27 cellular contexts compared by ENCODE assay signal in genomic region chr2:222623756-222624309, GRCh38. TPM values are rescaled to one million over a fixed set of nuclear protein-coding genes. Genes with fewer than 3 reads are reported as not detected.
A peak's percentile ranks its signal among the peaks of the same experiment; 100 is the strongest.
DNase-seq lines count a peak whose midpoint lies in the region; ATAC-seq and TF ChIP-seq lines count a peak whose summit lies in the region.
"Had no signal": no experiment of that assay in that cellular context is flagged by ENCODE, and none has a peak within 500 bp of the region (broad histone marks: within the 10 kb centered on the region; RNA-seq: fewer than 3 reads in every experiment).

No MANE protein-coding gene starts in this region.

- TF ChIP-seq CTCF in CD14-positive monocyte (IDR thresholded peaks at IDR 0.05) = no peak
- no peak for TF ChIP-seq CTCF in HFFc6 (IDR thresholded peaks at IDR 0.05)
- TF ChIP-seq CTCF in activated CD8-positive, alpha-beta T cell treated with anti-CD3 and anti-CD28 coated beads for 36 hours (IDR thresholded peaks at IDR 0.05) = no peak

- intact Hi-C loops in CD14-positive monocyte (cut with micrococcal nuclease) = no loop called here
- intact Hi-C loops in dendritic cell treated with granulocyte-macrophage colony-stimulating factor and Interleukin-4, amounts not matched to agents 40 ng/mL and 50 ng/mL, for 4 days (cut with micrococcal nuclease) = no loop called here
- intact Hi-C loops in CD4-positive, alpha-beta memory T cell (cut with micrococcal nuclease) = no loop called here
- intact Hi-C loops in activated CD8-positive, alpha-beta T cell treated with anti-CD3 and anti-CD28 coated beads for 36 hours (cut with micrococcal nuclease) = no loop called here

- no peaks in the 10 kb centered on the region for H3K9me3 ChIP-seq in CD4-positive, alpha-beta memory T cell (ENCODE audit: control insufficient read depth in 1 of 2, low read length in 2 of 2)
- H3K9me3 ChIP-seq: A549, SJSA1 had no signal

- H3K36me3 Mint-ChIP-seq in CD14-positive monocyte (peaks cover 50 to 62% of the 10 kb centered on the region in 2 donors), HFFc6 (ENCODE audit: low read depth) (peaks cover 38% of the 10 kb centered on the region)
- H3K36me3 Mint-ChIP-seq in dendritic cell treated with granulocyte-macrophage colony-stimulating factor and Interleukin-4, amounts not matched to agents 40 ng/mL and 50 ng/mL, for 4 days (ENCODE audit: low read depth) = peaks cover 50% of the 10 kb centered on the region
- H3K36me3 Mint-ChIP-seq in CD4-positive, alpha-beta memory T cell = peaks cover 66 to 70% of the 10 kb centered on the region in 2 donors
- peaks cover 49% of the 10 kb centered on the region for H3K36me3 Mint-ChIP-seq in activated CD8-positive, alpha-beta T cell treated with anti-CD3 and anti-CD28 coated beads for 36 hours (ENCODE audit: low read depth)

- H3K27me3 Mint-ChIP-seq in CD14-positive monocyte (ENCODE audit: low read depth in 3 of 3) (no peaks in the 10 kb centered on the region), HFFc6 (ENCODE audit: insufficient read depth) (peaks cover 3% of the 10 kb centered on the region)
- H3K27me3 Mint-ChIP-seq in dendritic cell treated with granulocyte-macrophage colony-stimulating factor and Interleukin-4, amounts not matched to agents 40 ng/mL and 50 ng/mL, for 4 days = no peaks in the 10 kb centered on the region
- no peaks in the 10 kb centered on the region for H3K27me3 Mint-ChIP-seq in CD4-positive, alpha-beta memory T cell
- H3K27me3 Mint-ChIP-seq in activated CD8-positive, alpha-beta T cell treated with anti-CD3 and anti-CD28 coated beads for 36 hours = no peaks in the 10 kb centered on the region

- H3K4me1 ChIP-seq in CD4-positive, alpha-beta memory T cell (ENCODE audit: insufficient read depth, low read length) = no peaks in the 10 kb centered on the region
- H3K4me1 ChIP-seq: A549, SJSA1 had no signal

- no peak for ATAC-seq in activated CD8-positive, alpha-beta T cell treated with anti-CD3 and anti-CD28 coated beads for 36 hours
- ATAC-seq in GM21447 (IDR thresholded peaks at IDR 0.05; ENCODE audit: unreplicated experiment) = no peak
- ATAC-seq: A549, GM23338, HepG2 had no signal

- H3K4me3 ChIP-seq in CD4-positive, alpha-beta memory T cell (ENCODE audit: low read length in 2 of 2) = no peak overlapping the region
- H3K4me3 ChIP-seq: A549, GM23338, SJSA1 had no signal

- no peak overlapping the region for H3K4me3 Mint-ChIP-seq in CD14-positive monocyte
- H3K4me3 Mint-ChIP-seq in HFFc6 = no peak overlapping the region
- H3K4me3 Mint-ChIP-seq in dendritic cell treated with granulocyte-macrophage colony-stimulating factor and Interleukin-4, amounts not matched to agents 40 ng/mL and 50 ng/mL, for 4 days = no peak overlapping the region
- no peak overlapping the region for H3K4me3 Mint-ChIP-seq in CD4-positive, alpha-beta memory T cell
- H3K4me3 Mint-ChIP-seq in activated CD8-positive, alpha-beta T cell treated with anti-CD3 and anti-CD28 coated beads for 36 hours = no peak overlapping the region
- H3K4me3 Mint-ChIP-seq: GM23338, H9 had no signal

- DNase-seq in CD14-positive monocyte (ENCODE audit: low spot score) = no peak
- DNase-seq in HFFc6 = no peak
- peak; percentile 9 for DNase-seq in putamen (ENCODE audit: low spot score)
- DNase-seq in CD4-positive, alpha-beta memory T cell = no peak
- no peak for DNase-seq in activated CD8-positive, alpha-beta T cell treated with anti-CD3 and anti-CD28 coated beads for 36 hours
- DNase-seq: DMS153, DND-41, H9, Karpas-422, NCI-H1092 treated with DMSO at 0.1 percent for 48 hours, NCI-H1436, NCI-H187, NCI-H2081 treated with DMSO at 0.1 percent for 48 hours, NCI-H2171, NCI-H226, NCI-H510A, NCI-H69, Right ventricle myocardium superior, RPMI8226 had no signal

- CTCF ChIA-PET in CD4-positive, alpha-beta memory T cell (lab: Charles Lee; ENCODE audit: partially characterized antibody) = interaction anchor here (1.0 kb wide), 1 partner anchor 9 kb away, joined by 4 read pairs; no protein-coding TSS in a partner anchor
- CTCF ChIA-PET in activated CD8-positive, alpha-beta T cell treated with anti-CD3 and anti-CD28 coated beads for 36 hours (lab: Charles Lee) = interaction anchor here (1.1 to 1.3 kb wide), 2 partner anchors 9 to 316 kb away, joined by 3 read pairs; no protein-coding TSS in a partner anchor

- H3K4me1 Mint-ChIP-seq in CD14-positive monocyte (peaks cover 34% of the 10 kb centered on the region), HFFc6 (ENCODE audit: low read depth) (no peaks in the 10 kb centered on the region)
- H3K4me1 Mint-ChIP-seq in dendritic cell treated with granulocyte-macrophage colony-stimulating factor and Interleukin-4, amounts not matched to agents 40 ng/mL and 50 ng/mL, for 4 days (ENCODE audit: low read depth) = peaks cover 23% of the 10 kb centered on the region
- peaks cover 0 to 1% (median 0%) of the 10 kb centered on the region in 4 donors for H3K4me1 Mint-ChIP-seq in CD4-positive, alpha-beta memory T cell
- H3K4me1 Mint-ChIP-seq in activated CD8-positive, alpha-beta T cell treated with anti-CD3 and anti-CD28 coated beads for 36 hours (ENCODE audit: low read depth) = no peaks in the 10 kb centered on the region
- H3K4me1 Mint-ChIP-seq: GM23338, H9 had no signal

- H3K27ac Mint-ChIP-seq in CD14-positive monocyte = peak overlapping the region; percentile 81 to 94 (median 89)
- H3K27ac Mint-ChIP-seq in HFFc6 = peak overlapping the region; percentile 19; the same call in 1 of the 2 replicates
- H3K27ac Mint-ChIP-seq in dendritic cell treated with granulocyte-macrophage colony-stimulating factor and Interleukin-4, amounts not matched to agents 40 ng/mL and 50 ng/mL, for 4 days = peak overlapping the region; percentile 61
- peak overlapping the region in 3 of 7 donors; percentile 33 to 55 (median 46) for H3K27ac Mint-ChIP-seq in CD4-positive, alpha-beta memory T cell
- H3K27ac Mint-ChIP-seq in activated CD8-positive, alpha-beta T cell treated with anti-CD3 and anti-CD28 coated beads for 36 hours = no peak overlapping the region
- H3K27ac Mint-ChIP-seq: GM23338 had no signal

- no peaks in the 10 kb centered on the region for H3K27me3 ChIP-seq in CD4-positive, alpha-beta memory T cell (ENCODE audit: insufficient read depth, low read length)
- H3K27me3 ChIP-seq: SJSA1 had no signal

- peaks cover 39% of the 10 kb centered on the region for H3K36me3 ChIP-seq in CD4-positive, alpha-beta memory T cell (ENCODE audit: insufficient read depth, low read length)

- POLR2A ChIA-PET in CD4-positive, alpha-beta memory T cell (lab: Charles Lee; ENCODE audit: partially characterized antibody) = no interaction called here
- POLR2A ChIA-PET in activated CD8-positive, alpha-beta T cell treated with anti-CD3 and anti-CD28 coated beads for 36 hours (lab: Charles Lee) = interaction anchor here (0.7 kb wide), 1 partner anchor 122 kb away, joined by 3 read pairs; no protein-coding TSS in a partner anchor

- peaks cover 0 to 3% (median 0%) of the 10 kb centered on the region in 7 donors for H3K9me3 Mint-ChIP-seq in CD14-positive monocyte
- no peaks in the 10 kb centered on the region for H3K9me3 Mint-ChIP-seq in HFFc6
- no peaks in the 10 kb centered on the region for H3K9me3 Mint-ChIP-seq in dendritic cell treated with granulocyte-macrophage colony-stimulating factor and Interleukin-4, amounts not matched to agents 40 ng/mL and 50 ng/mL, for 4 days
- no peaks in the 10 kb centered on the region for H3K9me3 Mint-ChIP-seq in CD4-positive, alpha-beta memory T cell
- no peaks in the 10 kb centered on the region for H3K9me3 Mint-ChIP-seq in activated CD8-positive, alpha-beta T cell treated with anti-CD3 and anti-CD28 coated beads for 36 hours
- H3K9me3 Mint-ChIP-seq: GM23338, H9 had no signal

- H3K27ac ChIP-seq in CD4-positive, alpha-beta memory T cell (ENCODE audit: low read depth, low read length) = no peak overlapping the region
- H3K27ac ChIP-seq: A549, C4-2B, SJSA1 had no signal

RNA-seq across cellular contexts. Expression of gene FARSB, which starts 32.1 kb away (rescaled TPM):
- polyA plus RNA-seq in CD14-positive monocyte = 10 to 100 TPM in 1 of 2 donors, 1 to 10 TPM in 1; 8.4 to 10.9 TPM
- total RNA-seq in HFFc6 (2021; fragmentation: NEBNext Ultra II Directional; extraction: Animal tissue kit (Norgen Biotek cat#: 25700)) = 10 to 100 TPM; 42.5 to 55.9 (median 51.9) TPM
- 10 to 100 TPM; 11.2 to 11.8 TPM for total RNA-seq in CD4-positive, alpha-beta memory T cell
- 10 to 100 TPM; 26.1 to 36.8 TPM for polyA plus RNA-seq in CD4-positive, alpha-beta memory T cell
- total RNA-seq in activated CD8-positive, alpha-beta T cell treated with anti-CD3 and anti-CD28 coated beads for 36 hours = 10 to 100 TPM; 55.9 to 56.7 TPM

RNA-seq across cellular contexts. Expression of gene MOGAT1, which starts 47.6 kb away (rescaled TPM):
- polyA plus RNA-seq in CD14-positive monocyte = not detected
- total RNA-seq in HFFc6 (2021; fragmentation: NEBNext Ultra II Directional; extraction: Animal tissue kit (Norgen Biotek cat#: 25700)) = not detected
- not detected for total RNA-seq in CD4-positive, alpha-beta memory T cell
- polyA plus RNA-seq in CD4-positive, alpha-beta memory T cell = not detected
- not detected for total RNA-seq in activated CD8-positive, alpha-beta T cell treated with anti-CD3 and anti-CD28 coated beads for 36 hours
- total RNA-seq: H9, HT1080, SJSA1 had no signal
- polyA plus RNA-seq: A549 had no signal
